1 cellular context compared by ENCODE assay signal in the genomic region with DNA sequence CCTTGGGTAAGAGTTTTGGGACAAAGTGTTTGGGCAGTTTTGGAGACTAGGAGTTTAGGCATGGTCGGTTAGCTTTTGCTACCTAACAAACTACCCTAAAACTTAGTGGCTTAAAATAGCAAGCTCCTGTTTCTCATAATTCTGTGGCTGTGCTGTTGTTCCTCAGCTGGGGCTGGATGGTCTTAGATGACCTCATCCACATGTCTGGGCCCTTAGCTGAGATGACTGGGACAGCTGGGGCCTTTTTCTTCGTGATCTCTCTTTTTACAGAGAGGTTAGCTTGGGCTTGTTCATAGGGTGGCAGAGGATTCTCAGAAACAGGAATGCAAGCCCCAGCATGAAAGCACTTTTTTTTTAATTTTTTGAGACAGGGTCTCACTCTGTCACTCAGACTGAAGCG.
TF ChIP-seq lines count a peak whose summit lies in the region.

No MANE protein-coding gene starts in this region.

TF ChIP-seq in HepG2, 621 proteins besides CTCF, POLR2A, EP300 and RAD21:
- TF ChIP-seq MNT (IDR thresholded peaks at IDR 0.05) (no peak), SPEN (CRISPR knock-in tag; IDR thresholded peaks at IDR 0.05; ENCODE audit: low read depth) (no peak), XBP1 (CRISPR knock-in tag; IDR thresholded peaks at IDR 0.05) (no peak), ATF7 (IDR thresholded peaks at IDR 0.05) (peak; percentile 5; the same call in 1 of the 2 replicates), ATF7 (CRISPR knock-in tag; IDR thresholded peaks at IDR 0.05) (no peak), ZSCAN21 (CRISPR knock-in tag; IDR thresholded peaks at IDR 0.05; ENCODE audit: borderline replicate concordance) (no peak)
- TF ChIP-seq, protein P1, sequence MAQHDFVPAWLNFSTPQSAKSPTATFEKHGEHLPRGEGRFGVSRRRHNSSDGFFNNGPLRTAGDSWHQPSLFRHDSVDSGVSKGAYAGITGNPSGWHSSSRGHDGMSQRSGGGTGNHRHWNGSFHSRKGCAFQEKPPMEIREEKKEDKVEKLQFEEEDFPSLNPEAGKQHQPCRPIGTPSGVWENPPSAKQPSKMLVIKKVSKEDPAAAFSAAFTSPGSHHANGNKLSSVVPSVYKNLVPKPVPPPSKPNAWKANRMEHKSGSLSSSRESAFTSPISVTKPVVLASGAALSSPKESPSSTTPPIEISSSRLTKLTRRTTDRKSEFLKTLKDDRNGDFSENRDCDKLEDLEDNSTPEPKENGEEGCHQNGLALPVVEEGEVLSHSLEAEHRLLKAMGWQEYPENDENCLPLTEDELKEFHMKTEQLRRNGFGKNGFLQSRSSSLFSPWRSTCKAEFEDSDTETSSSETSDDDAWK (CRISPR knock-in tag; IDR thresholded peaks at IDR 0.05), result no peak
